ENCODE assay signal across 17 cellular contexts in genomic region chr5:167447466-167447865, GRCh38.
DNase-seq lines count a peak whose midpoint lies in the region; ATAC-seq and TF ChIP-seq lines count a peak whose summit lies in the region.
"Had no signal": no experiment of that assay in that cellular context is flagged by ENCODE, and none has a peak within 500 bp of the region (broad histone marks: within the 10 kb centered on the region; RNA-seq: fewer than 3 reads in every experiment).

No MANE protein-coding gene starts in this region.

- no peaks in the 10 kb centered on the region for H3K9me3 Mint-ChIP-seq in endodermal cell
- H3K9me3 Mint-ChIP-seq: H9 had no signal

- H3K27ac Mint-ChIP-seq in endodermal cell: peak overlapping the region; percentile 31
- H3K27ac Mint-ChIP-seq: B cell; CD4-positive, CD25-positive, alpha-beta regulatory T cell; CD8-positive, alpha-beta memory T cell; IgD-negative memory B cell had no signal

- intact Hi-C loops in left lung (cut with DNase I): no loop called here

- no peak overlapping the region for H3K4me3 Mint-ChIP-seq in endodermal cell
- H3K4me3 Mint-ChIP-seq: B cell; CD4-positive, CD25-positive, alpha-beta regulatory T cell; CD8-positive, alpha-beta memory T cell; H9; IgD-negative memory B cell had no signal

- WGBS in endodermal cell (ENCODE audit: insufficient coverage in 1 of 2, insufficient read length in 1 of 2), 2 experiments: 92 to 100% methylated on average over 1 to 2 of the region's 2 CpGs

- H3K4me1 ChIP-seq in endodermal cell (ENCODE audit: control insufficient read depth, insufficient read depth, low read length): no peaks in the 10 kb centered on the region
- no peaks in the 10 kb centered on the region for H3K4me1 ChIP-seq in left lung
- H3K4me1 ChIP-seq: Caco-2 had no signal

- in situ Hi-C loops in G401 (cut with HindIII; ENCODE audit: low sequenced_read_pairs): no loop called here

- H3K36me3 ChIP-seq in endodermal cell (ENCODE audit: control insufficient read depth, insufficient read depth, low read length): no peaks in the 10 kb centered on the region
- no peaks in the 10 kb centered on the region for H3K36me3 ChIP-seq in left lung
- H3K36me3 ChIP-seq: BLaER1 treated with 17β-estradiol and CSF1 and Interleukin-3, amounts not matched to agents 10 nM and 100 nM had no signal

- H3K27me3 ChIP-seq in endodermal cell (ENCODE audit: control insufficient read depth, insufficient read depth, low read length, poor library complexity, severe bottlenecking): no peaks in the 10 kb centered on the region
- no peaks in the 10 kb centered on the region for H3K27me3 ChIP-seq in left lung
- H3K27me3 ChIP-seq: BLaER1 treated with 17β-estradiol and CSF1 and Interleukin-3, amounts not matched to agents 10 nM and 100 nM had no signal

- ATAC-seq in left lung: no peak
- ATAC-seq: HepG2 had no signal

- H3K27ac ChIP-seq in endodermal cell (ENCODE audit: low read depth, low read length) (no peak overlapping the region), left lung (no peak overlapping the region)
- H3K27ac ChIP-seq: BLaER1 treated with 17β-estradiol and CSF1 and Interleukin-3, amounts not matched to agents 10 nM and 100 nM had no signal

- no peaks in the 10 kb centered on the region for H3K9me3 ChIP-seq in endodermal cell (ENCODE audit: control insufficient read depth, low read length)
- H3K9me3 ChIP-seq in left lung: no peaks in the 10 kb centered on the region
- H3K9me3 ChIP-seq: Caco-2 had no signal

- TF ChIP-seq CTCF in endodermal cell (conservative IDR thresholded peaks at IDR 0.05) (no peak), left lung (IDR thresholded peaks at IDR 0.05) (no peak)

- H3K36me3 Mint-ChIP-seq in endodermal cell (ENCODE audit: low read depth): no peaks in the 10 kb centered on the region
- H3K36me3 Mint-ChIP-seq: CD4-positive, CD25-positive, alpha-beta regulatory T cell; CD8-positive, alpha-beta memory T cell; IgD-negative memory B cell had no signal

- H3K4me3 ChIP-seq in endodermal cell (ENCODE audit: low read length) (no peak overlapping the region), left lung (no peak overlapping the region)
- H3K4me3 ChIP-seq: BLaER1 treated with 17β-estradiol and CSF1 and Interleukin-3, amounts not matched to agents 10 nM and 100 nM had no signal

- H3K9ac ChIP-seq in endodermal cell (ENCODE audit: extremely low read depth, low read length, poor library complexity, severe bottlenecking): no peak overlapping the region
- H3K9ac ChIP-seq: BLaER1 treated with 17β-estradiol and CSF1 and Interleukin-3, amounts not matched to agents 10 nM and 100 nM had no signal

- DNase-seq in G401 (ENCODE audit: low spot score): peak; percentile 65
- peak; percentile 57 for DNase-seq in astrocyte of the hippocampus (ENCODE audit: low read depth, low spot score)
- DNase-seq in endodermal cell: no peak
- DNase-seq in NCI-H146 treated with DMSO at 0.1 percent for 48 hours (lab: John Stamatoyannopoulos, UW; ENCODE audit: unreplicated experiment): no peak
- no peak for DNase-seq in T-helper 9 cell
- no peak for DNase-seq in left lung
- DNase-seq: Caco-2; CD4-positive, CD25-positive, alpha-beta regulatory T cell; CD8-positive, alpha-beta memory T cell; DMS79; GF-D8; GOT3; H9 had no signal

- H3K4me1 Mint-ChIP-seq in endodermal cell: peaks cover 8% of the 10 kb centered on the region
- H3K4me1 Mint-ChIP-seq: B cell; CD4-positive, CD25-positive, alpha-beta regulatory T cell; CD8-positive, alpha-beta memory T cell; IgD-negative memory B cell had no signal

- no peaks in the 10 kb centered on the region for H3K27me3 Mint-ChIP-seq in endodermal cell (ENCODE audit: insufficient read depth)
- H3K27me3 Mint-ChIP-seq: B cell; CD4-positive, CD25-positive, alpha-beta regulatory T cell; IgD-negative memory B cell had no signal

Comparison
In these comparisons a context has a peak if more than half of its experiments do, and no peak if none do; other contexts are left out.
1. DNase-seq: peak in G401 (single experiment) and astrocyte of the hippocampus (single experiment); none in endodermal cell (single experiment), NCI-H146 treated with DMSO at 0.1 percent for 48 hours (single experiment), T-helper 9 cell (single experiment) and left lung (0 of 2).